28 cellular contexts compared by ENCODE assay signal in genomic region chr4:7859350-7859749, GRCh38.
"Had no signal": no experiment of that assay in that cellular context is flagged by ENCODE, and none has a peak within 500 bp of the region (broad histone marks: within the 10 kb centered on the region; RNA-seq: fewer than 3 reads in every experiment).

No MANE protein-coding gene starts in this region.

- H3K27ac ChIP-seq: adrenal gland, cardiac muscle cell, coronary artery, dorsolateral prefrontal cortex, gastrocnemius medialis, right atrium auricular region, spleen, tibial nerve had no signal

- H3K9me3 ChIP-seq: adrenal gland, gastrocnemius medialis, right atrium auricular region, spleen, tibial nerve had no signal

- DNase-seq: activated B cell treated with CpG ODN at 0.5 μM for 24 hours; activated CD4-positive, alpha-beta T cell treated with anti-CD3 and anti-CD28 coated beads, Interleukin-2, amount 50 U/mL, for 1 hour; activated CD8-positive, alpha-beta T cell treated with anti-CD3 and anti-CD28 coated beads for 36 hours; activated naive CD4-positive, alpha-beta T cell; activated T-cell treated with anti-CD3 and anti-CD28 coated beads, Interleukin-2, amount 50 U/mL, for 4 hours; adrenal gland; aorta; cerebellar nuclear complex; dorsolateral prefrontal cortex; effector memory CD8-positive, alpha-beta T cell; erythroblast; gastrocnemius medialis; head of caudate nucleus; hippocampal formation; immature natural killer cell; kidney; midbrain; naive thymus-derived CD8-positive, alpha-beta T cell; nucleus accumbens; spleen; stimulated activated naive CD4-positive, alpha-beta T cell; T-helper 17 cell; T1000 had no signal

- ATAC-seq: activated CD8-positive, alpha-beta T cell treated with anti-CD3 and anti-CD28 coated beads for 36 hours; activated naive CD4-positive, alpha-beta T cell treated with anti-CD3 and anti-CD28 coated beads, Interleukin-2, amount 50 U/mL, for 72 hours; activated T-cell treated with anti-CD3 and anti-CD28 coated beads, Interleukin-2, amount 50 U/mL, for 4 hours; effector memory CD8-positive, alpha-beta T cell; gastrocnemius medialis; naive thymus-derived CD8-positive, alpha-beta T cell; T-helper 17 cell had no signal

- H3K36me3 ChIP-seq: adrenal gland, cardiac muscle cell, gastrocnemius medialis had no signal

- FAIRE-seq: kidney had no signal

- H3K27me3 ChIP-seq: adrenal gland, cardiac muscle cell, dorsolateral prefrontal cortex, gastrocnemius medialis, right atrium auricular region, spleen, tibial nerve had no signal

- H3K4me1 ChIP-seq: adrenal gland had no signal

- H3K4me3 ChIP-seq: adrenal gland, cardiac muscle cell, coronary artery, dorsolateral prefrontal cortex, gastrocnemius medialis, right atrium auricular region, spleen, tibial nerve had no signal
